16 cellular contexts compared by ENCODE assay signal in the genomic region with DNA sequence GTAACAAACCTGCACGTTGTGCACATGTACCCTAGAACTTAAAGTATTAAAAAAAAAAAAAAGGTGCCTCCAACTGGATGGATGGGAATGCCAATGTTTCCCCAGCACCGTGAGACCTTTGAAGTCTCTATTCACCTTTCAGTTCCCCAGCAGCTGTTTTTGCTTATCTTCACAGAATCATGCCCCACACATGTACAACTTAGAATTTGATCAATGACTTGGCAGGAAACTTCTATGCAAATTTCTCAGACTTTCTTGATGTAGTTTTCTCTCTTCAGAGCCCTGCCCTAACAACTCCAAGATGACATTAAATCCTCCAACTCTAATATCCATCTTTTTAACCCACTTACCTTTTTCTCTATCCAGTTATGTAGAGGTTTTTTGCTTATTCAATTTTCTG.
DNase-seq lines count a peak whose midpoint lies in the region; ATAC-seq lines count a peak whose summit lies in the region.
"Had no signal": no experiment of that assay in that cellular context is flagged by ENCODE, and none has a peak within 500 bp of the region (broad histone marks: within the 10 kb centered on the region; RNA-seq: fewer than 3 reads in every experiment).

No MANE protein-coding gene starts in this region.

- POLR2A ChIA-PET in activated CD4-positive, alpha-beta memory T cell treated with anti-CD3 and anti-CD28 coated beads for 36 hours (lab: Charles Lee), result no interaction called here
- POLR2A ChIA-PET in activated CD4-positive, alpha-beta memory T cell treated with anti-CD3 and anti-CD28 coated beads, Interleukin-2, amount 10 ng/mL, durations not matched to agents 7 days and 5 days (lab: Charles Lee), result no interaction called here

- H3K27me3 Mint-ChIP-seq in activated CD4-positive, alpha-beta memory T cell treated with anti-CD3 and anti-CD28 coated beads for 36 hours, result no peaks in the 10 kb centered on the region
- H3K27me3 Mint-ChIP-seq in activated CD4-positive, alpha-beta memory T cell treated with anti-CD3 and anti-CD28 coated beads, Interleukin-2, amount 10 ng/mL, durations not matched to agents 7 days and 5 days, result no peaks in the 10 kb centered on the region
- H3K27me3 Mint-ChIP-seq: B cell; CD4-positive, alpha-beta T cell had no signal

- CTCF ChIA-PET in activated CD4-positive, alpha-beta memory T cell treated with anti-CD3 and anti-CD28 coated beads for 36 hours (lab: Charles Lee), result no interaction called here
- CTCF ChIA-PET in activated CD4-positive, alpha-beta memory T cell treated with anti-CD3 and anti-CD28 coated beads, Interleukin-2, amount 10 ng/mL, durations not matched to agents 7 days and 5 days (lab: Charles Lee), result no interaction called here

- H3K36me3 Mint-ChIP-seq in activated CD4-positive, alpha-beta memory T cell treated with anti-CD3 and anti-CD28 coated beads for 36 hours, result peaks cover 5% of the 10 kb centered on the region
- H3K36me3 Mint-ChIP-seq in activated CD4-positive, alpha-beta memory T cell treated with anti-CD3 and anti-CD28 coated beads, Interleukin-2, amount 10 ng/mL, durations not matched to agents 7 days and 5 days (ENCODE audit: low read depth), result no peaks in the 10 kb centered on the region
- H3K36me3 Mint-ChIP-seq: CD8-positive, alpha-beta T cell had no signal

- intact Hi-C loops in activated CD4-positive, alpha-beta memory T cell treated with anti-CD3 and anti-CD28 coated beads for 36 hours (cut with micrococcal nuclease), result no loop called here

- H3K27ac Mint-ChIP-seq in activated CD4-positive, alpha-beta memory T cell treated with anti-CD3 and anti-CD28 coated beads for 36 hours, result peak overlapping the region; percentile 15
- H3K27ac Mint-ChIP-seq in activated CD4-positive, alpha-beta memory T cell treated with anti-CD3 and anti-CD28 coated beads, Interleukin-2, amount 10 ng/mL, durations not matched to agents 7 days and 5 days, result no peak overlapping the region
- H3K27ac Mint-ChIP-seq: B cell; CD4-positive, alpha-beta T cell; CD8-positive, alpha-beta T cell had no signal

- no peaks in the 10 kb centered on the region for H3K4me1 Mint-ChIP-seq in activated CD4-positive, alpha-beta memory T cell treated with anti-CD3 and anti-CD28 coated beads for 36 hours (ENCODE audit: low read depth)
- no peaks in the 10 kb centered on the region for H3K4me1 Mint-ChIP-seq in activated CD4-positive, alpha-beta memory T cell treated with anti-CD3 and anti-CD28 coated beads, Interleukin-2, amount 10 ng/mL, durations not matched to agents 7 days and 5 days

- peak; percentile 71 for ATAC-seq in GM19397 (IDR thresholded peaks at IDR 0.05; ENCODE audit: unreplicated experiment)
- ATAC-seq: A549; CD8-positive, alpha-beta T cell; GM12878 had no signal

- H3K4me3 Mint-ChIP-seq in activated CD4-positive, alpha-beta memory T cell treated with anti-CD3 and anti-CD28 coated beads for 36 hours, result no peak overlapping the region
- H3K4me3 Mint-ChIP-seq in activated CD4-positive, alpha-beta memory T cell treated with anti-CD3 and anti-CD28 coated beads, Interleukin-2, amount 10 ng/mL, durations not matched to agents 7 days and 5 days, result no peak overlapping the region
- H3K4me3 Mint-ChIP-seq: B cell; CD4-positive, alpha-beta T cell; CD8-positive, alpha-beta T cell had no signal

- no peak for DNase-seq in activated CD4-positive, alpha-beta memory T cell treated with anti-CD3 and anti-CD28 coated beads for 36 hours
- no peak for DNase-seq in activated CD4-positive, alpha-beta memory T cell treated with anti-CD3 and anti-CD28 coated beads, Interleukin-2, amount 10 ng/mL, durations not matched to agents 7 days and 5 days
- DNase-seq in stimulated activated naive CD4-positive, alpha-beta T cell treated with Interleukin-2 at 50 U/mL for 16 hours (lab: John Stamatoyannopoulos, UW), result no peak
- no peak for DNase-seq in ureter (ENCODE audit: low spot score)
- DNase-seq: AML-193; Caco-2; Calu3; CD4-positive, alpha-beta T cell; CD8-positive, alpha-beta T cell; DMS79 treated with DMSO at 0.1 percent for 48 hours; EL; GDM1 had no signal

- H3K9me3 Mint-ChIP-seq in activated CD4-positive, alpha-beta memory T cell treated with anti-CD3 and anti-CD28 coated beads for 36 hours, result peaks cover 6% of the 10 kb centered on the region
- peaks cover 10% of the 10 kb centered on the region for H3K9me3 Mint-ChIP-seq in activated CD4-positive, alpha-beta memory T cell treated with anti-CD3 and anti-CD28 coated beads, Interleukin-2, amount 10 ng/mL, durations not matched to agents 7 days and 5 days
- H3K9me3 Mint-ChIP-seq: CD8-positive, alpha-beta T cell had no signal
